ENCODE assay signal across 14 cellular contexts in genomic region chr6:46990031-46990644, GRCh38. TPM values are rescaled to one million over a fixed set of nuclear protein-coding genes. Genes with fewer than 3 reads are reported as not detected.
A peak's percentile ranks its signal among the peaks of the same experiment; 100 is the strongest.
DNase-seq lines count a peak whose midpoint lies in the region; ATAC-seq lines count a peak whose summit lies in the region.
"Had no signal": no experiment of that assay in that cellular context is flagged by ENCODE, and none has a peak within 500 bp of the region (broad histone marks: within the 10 kb centered on the region; RNA-seq: fewer than 3 reads in every experiment).

No MANE protein-coding gene starts in this region.

- DNase-seq in DMS153 (lab: John Stamatoyannopoulos, UW) (peak; percentile 60), NCI-H69 (lab: John Stamatoyannopoulos, UW) (peak; percentile 78), left ventricle myocardium superior (peak; percentile 36), hippocampal formation (lab: John Stamatoyannopoulos, UW) (no peak), SW 1271 (lab: John Stamatoyannopoulos, UW) (no peak), germinal center (ENCODE audit: low spot score) (no peak), ecto neural progenitor cell (ENCODE audit: low spot score) (no peak)
- DNase-seq: activated B cell treated with CpG ODN at 0.5 μM for 24 hours; activated naive CD4-positive, alpha-beta T cell treated with anti-CD3 and anti-CD28 coated beads for 36 hours; H9 had no signal

- ATAC-seq in left ventricle myocardium superior = peak; percentile 66
- ATAC-seq: stimulated activated effector memory CD8-positive, alpha-beta T cell treated with anti-CD3 and anti-CD28 coated beads, Interleukin-12 subunit alpha, Interleukin-12 subunit beta, amount 100 ng/mL, for 72 hours had no signal

- H3K27ac ChIP-seq in skeletal muscle tissue (ENCODE audit: low read depth, low read length) = peak overlapping the region; percentile 62
- H3K27ac ChIP-seq: cardiac muscle cell had no signal

- no peaks in the 10 kb centered on the region for H3K27me3 ChIP-seq in skeletal muscle tissue (ENCODE audit: control insufficient read depth in 3 of 3, insufficient read depth in 3 of 3, low read length in 3 of 3)
- H3K27me3 ChIP-seq: cardiac muscle cell had no signal

- no peaks in the 10 kb centered on the region for H3K9me3 ChIP-seq in skeletal muscle tissue (ENCODE audit: control insufficient read depth in 3 of 3, low read length in 3 of 3)

- peaks cover 11 to 14% (median 12%) of the 10 kb centered on the region in 3 donors for H3K4me1 ChIP-seq in skeletal muscle tissue (ENCODE audit: control insufficient read depth in 3 of 3, insufficient read depth in 3 of 3, low read length in 3 of 3)

- H3K36me3 ChIP-seq in skeletal muscle tissue (ENCODE audit: control insufficient read depth in 3 of 3, insufficient read depth in 3 of 3, low read length in 3 of 3) = no peaks in the 10 kb centered on the region
- H3K36me3 ChIP-seq: cardiac muscle cell had no signal

- intact Hi-C loops in left ventricle myocardium superior (cut with micrococcal nuclease) = loop anchor here (5.0 kb wide), 1 partner anchor 143 kb away; no protein-coding TSS in a partner anchor

- H3K9ac ChIP-seq in skeletal muscle tissue (ENCODE audit: low read depth in 1 of 3, low read length in 3 of 3) = peak overlapping the region in 1 of 3 donors; percentile 6

- H3K4me3 ChIP-seq in skeletal muscle tissue (ENCODE audit: low read length in 3 of 3) = no peak overlapping the region
- H3K4me3 ChIP-seq: cardiac muscle cell had no signal

RNA-seq across cellular contexts. Expression of gene ADGRF1, which starts 52.0 kb away (rescaled TPM):
- not detected for total RNA-seq in left ventricle myocardium superior
- total RNA-seq in skeletal muscle tissue = not detected
- total RNA-seq: activated B cell treated with CpG ODN at 0.5 μM for 24 hours; activated naive CD4-positive, alpha-beta T cell treated with anti-CD3 and anti-CD28 coated beads for 36 hours; cardiac muscle cell; H9; OCI-LY7 had no signal

Comparison
In these comparisons a context has a peak if more than half of its experiments do, and no peak if none do; other contexts are left out.
1. DNase-seq: peak in DMS153 (single experiment), NCI-H69 (single experiment) and left ventricle myocardium superior (single experiment); none in hippocampal formation (0 of 2), SW 1271 (0 of 2), germinal center (single experiment) and ecto neural progenitor cell (single experiment).